Comparison of ENCODE assay signal across 13 cellular contexts in genomic region chr16:57262841-57263584, GRCh38. TPM values are rescaled to one million over a fixed set of nuclear protein-coding genes. Genes with fewer than 3 reads are reported as not detected.
DNase-seq lines count a peak whose midpoint lies in the region; ATAC-seq and TF ChIP-seq lines count a peak whose summit lies in the region.
"Had no signal": no experiment of that assay in that cellular context is flagged by ENCODE, and none has a peak within 500 bp of the region (broad histone marks: within the 10 kb centered on the region; RNA-seq: fewer than 3 reads in every experiment).

No MANE protein-coding gene starts in this region.

- H3K27ac ChIP-seq in caudate nucleus (ENCODE audit: low read depth, low read length), result peak overlapping the region; percentile 91

- ATAC-seq in GM18502 (IDR thresholded peaks at IDR 0.05; ENCODE audit: poor library complexity, unreplicated experiment) (no peak), GM18505 (IDR thresholded peaks at IDR 0.05; ENCODE audit: unreplicated experiment) (no peak)

- DNase-seq in SK-N-DZ (ENCODE audit: low spot score), result peak; percentile 44
- peak in 42 of 61 donors; percentile 12 to 79 (median 50) for DNase-seq in caudate nucleus (lab: John Stamatoyannopoulos, UW)
- DNase-seq in mesenteric fat pad (ENCODE audit: low spot score), result peak; percentile 85
- peak; percentile 77 for DNase-seq in superior temporal gyrus (ENCODE audit: extremely low spot score)
- no peak for DNase-seq in NCI-H748 (lab: John Stamatoyannopoulos, UW; ENCODE audit: unreplicated experiment)
- DNase-seq: activated CD4-positive, alpha-beta T cell treated with anti-CD3 and anti-CD28 coated beads for 4 hours; effector CD8-positive, alpha-beta T cell; NCI-H1417 treated with DMSO at 0.1 percent for 48 hours; NCI-H774; SIG-M5 had no signal

- TF ChIP-seq POLR2A in GM18505 (IDR thresholded peaks at IDR 0.05; ENCODE audit: borderline replicate concordance, extremely low read depth, insufficient read depth, insufficient read length), result no peak

RNA-seq across cellular contexts. Expression of gene ARL2BP, which starts 18.0 kb away (rescaled TPM):
- 94.3 and 103 TPM in 2 replicates for polyA plus RNA-seq in SK-N-DZ (2014; cell fraction: cytosol; rRNA removed)
- 43.5 and 43.9 TPM in 2 replicates for polyA plus RNA-seq in SK-N-DZ (2014; cell fraction: nucleus; rRNA removed)
- 52.0 TPM for total RNA-seq in mesenteric fat pad

RNA-seq across cellular contexts. Expression of gene PLLP, which starts 21.5 kb away (rescaled TPM):
- polyA plus RNA-seq in SK-N-DZ (2014; cell fraction: cytosol; rRNA removed), result 1.3 and 3.9 TPM in 2 replicates
- polyA plus RNA-seq in SK-N-DZ (2014; cell fraction: nucleus; rRNA removed), result 1.8 and 2.1 TPM in 2 replicates
- total RNA-seq in mesenteric fat pad, result 1.8 TPM
- total RNA-seq: myocyte had no signal
